ENCODE assay signal across 9 cellular contexts in the genomic region with DNA sequence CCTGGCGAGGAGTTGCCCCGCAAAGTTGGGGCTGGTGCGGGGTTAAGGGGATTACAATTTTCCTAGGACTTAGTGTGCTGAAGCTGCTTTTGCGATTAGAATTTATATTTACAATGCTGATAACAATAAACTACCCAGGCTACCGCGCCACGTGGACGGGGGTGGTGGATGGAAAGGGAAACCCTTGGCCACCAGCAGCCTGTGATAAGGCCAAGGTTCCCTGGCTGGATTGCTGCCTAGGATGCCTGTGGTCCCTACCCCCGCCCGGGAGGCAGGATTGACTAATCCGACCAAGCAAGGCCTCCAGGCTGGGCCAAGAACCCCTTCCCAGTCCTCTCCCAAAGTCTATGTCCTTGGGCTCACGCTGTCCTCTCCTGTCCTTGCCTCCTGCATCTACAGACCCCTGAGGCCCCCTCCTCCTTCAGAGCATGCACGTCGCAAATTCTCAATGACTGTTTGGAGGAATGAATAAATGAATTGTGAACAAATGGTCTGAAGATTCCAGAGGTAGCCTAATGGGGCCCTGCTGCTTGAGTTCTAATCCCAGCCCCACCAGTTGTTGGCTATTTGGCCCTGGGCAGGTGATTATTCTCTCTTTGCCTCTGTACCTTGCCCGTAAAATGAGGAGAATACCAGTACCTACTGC.
DNase-seq lines count a peak whose midpoint lies in the region; ATAC-seq and TF ChIP-seq lines count a peak whose summit lies in the region.
"Had no signal": no experiment of that assay in that cellular context is flagged by ENCODE, and none has a peak within 500 bp of the region (broad histone marks: within the 10 kb centered on the region; RNA-seq: fewer than 3 reads in every experiment).

No MANE protein-coding gene starts in this region.

- H3K27ac ChIP-seq in SK-N-MC = no peak overlapping the region

- DNase-seq in AG08395 (ENCODE audit: low spot score) (peak; percentile 50), SK-N-MC (ENCODE audit: low read depth, low spot score) (no peak), foreskin fibroblast (peak; percentile 51 to 67), non-pigmented ciliary epithelial cell (ENCODE audit: low read depth) (peak; percentile 43), cerebellar nuclear complex (lab: John Stamatoyannopoulos, UW) (no peak)
- DNase-seq: stimulated activated CD4-positive, alpha-beta T cell treated with anti-CD3 and anti-CD28 coated beads, Interleukin-4, amount 100 ng/mL, for 1 hour had no signal

- no peaks in the 10 kb centered on the region for H3K9me3 ChIP-seq in SK-N-MC (ENCODE audit: low read depth, low read length)

- no peak for TF ChIP-seq CTCF in foreskin fibroblast (IDR thresholded peaks at IDR 0.05; ENCODE audit: low read depth, low read length)

- H3K4me3 ChIP-seq in SK-N-MC (peak overlapping the region; percentile 77), foreskin fibroblast (ENCODE audit: low read depth in 1 of 2, low read length in 2 of 2) (peak overlapping the region; percentile 38 to 50)

- H3K9ac ChIP-seq in SK-N-MC (ENCODE audit: insufficient read length) = no peak overlapping the region

- ATAC-seq in HG02798 (IDR thresholded peaks at IDR 0.05; ENCODE audit: poor library complexity, unreplicated experiment) = no peak
- no peak for ATAC-seq in GM21619 (IDR thresholded peaks at IDR 0.05; ENCODE audit: unreplicated experiment)
- no peak for ATAC-seq in HG03342 (IDR thresholded peaks at IDR 0.05; ENCODE audit: unreplicated experiment)

- no peaks in the 10 kb centered on the region for H3K36me3 ChIP-seq in SK-N-MC (ENCODE audit: insufficient read depth, low read length)

Comparison
In these comparisons a context has a peak if more than half of its experiments do, and no peak if none do; other contexts are left out.
1. DNase-seq: peak in AG08395 (single experiment), foreskin fibroblast (2 of 2) and non-pigmented ciliary epithelial cell (single experiment); none in SK-N-MC (single experiment) and cerebellar nuclear complex (0 of 2).